35 cellular contexts compared by ENCODE assay signal in the genomic region with DNA sequence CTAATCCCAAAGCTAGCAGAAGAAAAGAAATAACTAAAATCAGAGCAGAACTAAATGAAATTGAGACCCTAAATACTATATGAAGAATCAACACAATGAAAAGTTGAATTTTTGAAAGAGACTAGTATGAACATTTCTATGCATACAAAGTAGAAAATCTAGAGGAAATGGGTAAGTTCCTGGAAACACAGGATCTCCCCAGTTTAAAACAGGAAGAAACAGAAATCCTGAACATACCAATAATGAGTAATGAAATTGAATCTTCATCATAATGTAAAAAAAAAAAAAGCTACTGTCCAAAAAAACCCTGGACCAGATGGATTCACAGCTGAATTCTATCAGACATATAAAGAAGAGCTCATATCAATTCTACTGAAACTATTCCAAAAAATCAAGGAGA.
"Had no signal": no experiment of that assay in that cellular context is flagged by ENCODE, and none has a peak within 500 bp of the region (broad histone marks: within the 10 kb centered on the region; RNA-seq: fewer than 3 reads in every experiment).

No MANE protein-coding gene starts in this region.

- H3K27me3 ChIP-seq: adrenal gland, body of pancreas, brain microvascular endothelial cell, breast epithelium had no signal

- H3K9me3 Mint-ChIP-seq: activated CD4-positive, alpha-beta T cell treated with anti-CD3 and anti-CD28 coated beads, Interleukin-2, amount 10 ng/mL, durations not matched to agents 24 days and 14 days; activated T-helper 1 cell treated with anti-CD3 and anti-CD28 coated beads, Interleukin-12 subunit alpha, Interleukin-12 subunit beta, Interleukin-2, Interleukin-4 antibody, amounts not matched to agents 30 ng/mL and 10 ng/mL and 1 ng/mL, durations not matched to agents 14 hours and 24 hours and 36 hours; T-helper 1 cell treated with Interleukin-12 subunit alpha and Interleukin-12 subunit beta and Interleukin-4 antibody, amounts not matched to agents 30 μg/mL and 1 μg/mL, for 36 hours; T-helper 2 cell treated with Interferon-gamma antibody and Interleukin-4, amounts not matched to agents 5 μg/mL and 100 μg/mL, for 36 hours had no signal

- H3K27ac ChIP-seq: adrenal gland, body of pancreas, brain microvascular endothelial cell, breast epithelium had no signal

- H3K4me3 ChIP-seq: adrenal gland, body of pancreas, breast epithelium had no signal

- H3K27me3 Mint-ChIP-seq: activated B cell treated with CpG ODN at 0.5 μM for 24 hours; activated CD4-positive, alpha-beta memory T cell treated with anti-CD3 and anti-CD28 coated beads for 36 hours; activated CD4-positive, alpha-beta T cell treated with anti-CD3 and anti-CD28 coated beads, Interleukin-2, amount 10 ng/mL, durations not matched to agents 24 days and 14 days; activated naive CD8-positive, alpha-beta T cell treated with anti-CD3 and anti-CD28 coated beads for 36 hours had no signal

- H3K36me3 ChIP-seq: adrenal gland, brain microvascular endothelial cell, breast epithelium had no signal

- H3K4me3 Mint-ChIP-seq: activated B cell treated with CpG ODN at 0.5 μM for 24 hours; activated CD4-positive, alpha-beta memory T cell treated with anti-CD3 and anti-CD28 coated beads for 36 hours; activated CD4-positive, alpha-beta T cell treated with anti-CD3 and anti-CD28 coated beads, Interleukin-2, amount 10 ng/mL, durations not matched to agents 24 days and 14 days; activated CD8-positive, alpha-beta T cell treated with anti-CD3 and anti-CD28 coated beads for 36 hours; activated naive CD4-positive, alpha-beta T cell treated with anti-CD3 and anti-CD28 coated beads for 36 hours; activated naive CD8-positive, alpha-beta T cell treated with anti-CD3 and anti-CD28 coated beads for 36 hours; activated T-cell treated with anti-CD3 and anti-CD28 coated beads, Interleukin-2, amount 50 U/mL, for 4 hours; activated T-cell treated with anti-CD3 and anti-CD28 coated beads, Interleukin-2, amount 50 U/mL, for 72 hours; activated T-helper 1 cell treated with anti-CD3 and anti-CD28 coated beads, Interleukin-12 subunit alpha, Interleukin-12 subunit beta, Interleukin-2, Interleukin-4 antibody, amounts not matched to agents 30 ng/mL and 10 ng/mL and 1 ng/mL, durations not matched to agents 14 hours and 24 hours and 36 hours; activated T-helper 17 cell treated with anti-CD3 and anti-CD28 coated beads, Interleukin-2, amount 50 U/mL, for 72 hours; T-helper 1 cell treated with Interleukin-12 subunit alpha and Interleukin-12 subunit beta and Interleukin-4 antibody, amounts not matched to agents 30 μg/mL and 1 μg/mL, for 36 hours; T-helper 2 cell treated with Interferon-gamma antibody and Interleukin-4, amounts not matched to agents 5 μg/mL and 100 μg/mL, for 36 hours had no signal

- H3K27ac Mint-ChIP-seq: activated B cell treated with CpG ODN at 0.5 μM for 24 hours; activated CD4-positive, alpha-beta memory T cell treated with anti-CD3 and anti-CD28 coated beads for 36 hours; activated CD4-positive, alpha-beta T cell treated with anti-CD3 and anti-CD28 coated beads, Interleukin-2, amount 10 ng/mL, durations not matched to agents 24 days and 14 days; activated CD8-positive, alpha-beta T cell treated with anti-CD3 and anti-CD28 coated beads for 36 hours; activated naive CD4-positive, alpha-beta T cell treated with anti-CD3 and anti-CD28 coated beads for 36 hours; activated naive CD4-positive, alpha-beta T cell treated with anti-CD3 and anti-CD28 coated beads, Interleukin-2, amount 50 U/mL, for 72 hours; activated naive CD8-positive, alpha-beta T cell treated with anti-CD3 and anti-CD28 coated beads for 36 hours; activated T-cell treated with anti-CD3 and anti-CD28 coated beads, Interleukin-2, amount 50 U/mL, for 72 hours; activated T-helper 1 cell treated with anti-CD3 and anti-CD28 coated beads, Interleukin-12 subunit alpha, Interleukin-12 subunit beta, Interleukin-2, Interleukin-4 antibody, amounts not matched to agents 30 ng/mL and 10 ng/mL and 1 ng/mL, durations not matched to agents 14 hours and 24 hours and 36 hours; activated T-helper 17 cell treated with anti-CD3 and anti-CD28 coated beads, Interleukin-2, amount 50 U/mL, for 72 hours; T-helper 1 cell treated with Interleukin-12 subunit alpha and Interleukin-12 subunit beta and Interleukin-4 antibody, amounts not matched to agents 30 μg/mL and 1 μg/mL, for 36 hours; T-helper 2 cell treated with Interferon-gamma antibody and Interleukin-4, amounts not matched to agents 5 μg/mL and 100 μg/mL, for 36 hours had no signal

- H3K9me3 ChIP-seq: body of pancreas, breast epithelium had no signal

- ATAC-seq: activated CD8-positive, alpha-beta T cell treated with anti-CD3 and anti-CD28 coated beads for 36 hours; activated naive CD4-positive, alpha-beta T cell treated with anti-CD3 and anti-CD28 coated beads, Interleukin-2, amount 50 U/mL, for 72 hours; activated T-cell treated with anti-CD3 and anti-CD28 coated beads, Interleukin-2, amount 50 U/mL, for 4 hours; activated T-cell treated with anti-CD3 and anti-CD28 coated beads, Interleukin-2, amount 50 U/mL, for 72 hours; activated T-helper 17 cell treated with anti-CD3 and anti-CD28 coated beads, Interleukin-2, amount 50 U/mL, for 72 hours; body of pancreas had no signal

- DNase-seq: activated B cell treated with CpG ODN at 0.5 μM for 24 hours; activated CD4-positive, alpha-beta memory T cell treated with anti-CD3 and anti-CD28 coated beads for 36 hours; activated CD4-positive, alpha-beta T cell treated with anti-CD3 and anti-CD28 coated beads for 4 hours; activated CD4-positive, alpha-beta T cell treated with anti-CD3 and anti-CD28 coated beads, Interleukin-2, amount 10 ng/mL, durations not matched to agents 24 days and 14 days; activated CD4-positive, alpha-beta T cell treated with anti-CD3 and anti-CD28 coated beads, Interleukin-2, amount 50 U/mL, for 1 hour; activated CD4-positive, alpha-beta T cell treated with anti-CD3 and anti-CD28 coated beads, Interleukin-2, amount 50 U/mL, for 4 hours; activated CD4-positive, CD25-positive, alpha-beta regulatory T cell treated with anti-CD3 and anti-CD28 coated beads, Interleukin-2, amount 50 U/mL, for 72 hours; activated CD8-positive, alpha-beta memory T cell treated with anti-CD3 and anti-CD28 coated beads, Interleukin-2, amount 50 U/mL, for 4 hours; activated CD8-positive, alpha-beta T cell treated with anti-CD3 and anti-CD28 coated beads for 36 hours; activated effector memory CD4-positive, alpha-beta T cell treated with anti-CD3 and anti-CD28 coated beads, Interleukin-2, amount 50 U/mL, for 16 hours; activated gamma-delta T cell treated with Interleukin-2 at 50 U/mL for 16 hours; activated naive CD4-positive, alpha-beta T cell; activated naive CD4-positive, alpha-beta T cell treated with anti-CD3 and anti-CD28 coated beads for 36 hours; activated naive CD4-positive, alpha-beta T cell treated with anti-CD3 and anti-CD28 coated beads, Interleukin-2, amount 50 U/mL, for 16 hours; activated naive CD8-positive, alpha-beta T cell treated with anti-CD3 and anti-CD28 coated beads for 36 hours; activated T-cell treated with anti-CD3 and anti-CD28 coated beads for 4 hours; activated T-cell treated with anti-CD3 and anti-CD28 coated beads, Interleukin-2, amount 50 U/mL, for 1 hour; activated T-cell treated with anti-CD3 and anti-CD28 coated beads, Interleukin-2, amount 50 U/mL, for 4 hours; activated T-cell treated with anti-CD3 and anti-CD28 coated beads, Interleukin-2, amount 50 U/mL, for 72 hours; adrenal gland; amniotic stem cell; aorta; body of pancreas; brain microvascular endothelial cell; central memory CD4-positive, alpha-beta T cell; SW 1271; T-helper 1 cell; T-helper 2 cell; T-helper 9 cell had no signal

- H3K4me1 Mint-ChIP-seq: activated B cell treated with CpG ODN at 0.5 μM for 24 hours; activated CD4-positive, alpha-beta T cell treated with anti-CD3 and anti-CD28 coated beads, Interleukin-2, amount 10 ng/mL, durations not matched to agents 24 days and 14 days; activated naive CD8-positive, alpha-beta T cell treated with anti-CD3 and anti-CD28 coated beads for 36 hours; activated T-helper 17 cell treated with anti-CD3 and anti-CD28 coated beads, Interleukin-2, amount 50 U/mL, for 72 hours had no signal

- H3K36me3 Mint-ChIP-seq: activated CD4-positive, alpha-beta memory T cell treated with anti-CD3 and anti-CD28 coated beads for 36 hours; activated naive CD4-positive, alpha-beta T cell treated with anti-CD3 and anti-CD28 coated beads, Interleukin-2, amount 50 U/mL, for 72 hours; activated naive CD8-positive, alpha-beta T cell treated with anti-CD3 and anti-CD28 coated beads for 36 hours had no signal
